Comparison of ENCODE assay signal across 8 cellular contexts in genomic region chr20:41004561-41005360, GRCh38. TPM values are rescaled to one million over a fixed set of nuclear protein-coding genes. Genes with fewer than 3 reads are reported as not detected.
DNase-seq lines count a peak whose midpoint lies in the region; ATAC-seq, FAIRE-seq and TF ChIP-seq lines count a peak whose summit lies in the region.
"Had no signal": no experiment of that assay in that cellular context is flagged by ENCODE, and none has a peak within 500 bp of the region (broad histone marks: within the 10 kb centered on the region; RNA-seq: fewer than 3 reads in every experiment).

No MANE protein-coding gene starts in this region.

- H3K4me1 ChIP-seq in spleen, result peaks cover 13 to 76% (median 45%) of the 10 kb centered on the region in 6 donors

- intact Hi-C loops in spleen (cut with DNase I; ENCODE audit: low total_unique reads), result no loop called here

- H3K27me3 ChIP-seq in spleen (replicated peaks in 1 of 7), result no peaks in the 10 kb centered on the region

- WGBS in spleen, 5 donors, result 64 to 78% (median 71%) methylated on average over 8 of the region's 8 CpGs

- peaks cover 0 to 12% (median 4%) of the 10 kb centered on the region in 8 donors for H3K9me3 ChIP-seq in spleen

- no peak for DNase-seq in HTR-8/SVneo (ENCODE audit: insufficient read length, low spot score)
- DNase-seq in foreskin fibroblast, result peak; percentile 21 to 48
- DNase-seq in spleen, result no peak
- DNase-seq in AML-193 (lab: John Stamatoyannopoulos, UW), result no peak
- DNase-seq in NCI-H2029 (lab: John Stamatoyannopoulos, UW), result no peak
- DNase-seq: NCI-H2107 had no signal

- no peak for TF ChIP-seq POLR2A in spleen (IDR thresholded peaks at IDR 0.05)

- FAIRE-seq in HTR-8/SVneo (lab: Jason Lieb, UNC), result peak; percentile 31

- TF ChIP-seq CTCF in VCaP (conservative IDR thresholded peaks at IDR 0.05) (no peak), foreskin fibroblast (IDR thresholded peaks at IDR 0.05; ENCODE audit: low read depth, low read length) (no peak), spleen (IDR thresholded peaks at IDR 0.05 in 8 of 11, conservative IDR thresholded peaks at IDR 0.05 in 3 of 11) (no peak)

- no peaks in the 10 kb centered on the region for H3K36me3 ChIP-seq in spleen

- no peak for ATAC-seq in GM18873 (IDR thresholded peaks at IDR 0.05; ENCODE audit: low FRiP score, unreplicated experiment)

- H3K4me3 ChIP-seq in foreskin fibroblast (ENCODE audit: low read depth in 1 of 2, low read length in 2 of 2) (peak overlapping the region in 1 of 2 donors; percentile 1), spleen (no peak overlapping the region)

- peak overlapping the region; percentile 52 for H3K27ac ChIP-seq in VCaP
- peak overlapping the region in 6 of 8 donors; percentile 7 to 84 (median 66) for H3K27ac ChIP-seq in spleen

RNA-seq across cellular contexts. Expression of gene TOP1, which starts 23.9 kb away (rescaled TPM):
- total RNA-seq in spleen, result 10 to 100 TPM; 40.3 to 74.6 (median 52.7) TPM
- polyA plus RNA-seq in spleen, result 10 to 100 TPM; 20.7 to 32.0 (median 27.4) TPM

Comparison
In these comparisons a context has a peak if more than half of its experiments do, and no peak if none do; other contexts are left out.
1. DNase-seq: peak in foreskin fibroblast (2 of 2); none in HTR-8/SVneo (single experiment), spleen (single experiment), AML-193 (0 of 2) and NCI-H2029 (single experiment).